Comparison of ENCODE assay signal across 1 cellular context in the genomic region with DNA sequence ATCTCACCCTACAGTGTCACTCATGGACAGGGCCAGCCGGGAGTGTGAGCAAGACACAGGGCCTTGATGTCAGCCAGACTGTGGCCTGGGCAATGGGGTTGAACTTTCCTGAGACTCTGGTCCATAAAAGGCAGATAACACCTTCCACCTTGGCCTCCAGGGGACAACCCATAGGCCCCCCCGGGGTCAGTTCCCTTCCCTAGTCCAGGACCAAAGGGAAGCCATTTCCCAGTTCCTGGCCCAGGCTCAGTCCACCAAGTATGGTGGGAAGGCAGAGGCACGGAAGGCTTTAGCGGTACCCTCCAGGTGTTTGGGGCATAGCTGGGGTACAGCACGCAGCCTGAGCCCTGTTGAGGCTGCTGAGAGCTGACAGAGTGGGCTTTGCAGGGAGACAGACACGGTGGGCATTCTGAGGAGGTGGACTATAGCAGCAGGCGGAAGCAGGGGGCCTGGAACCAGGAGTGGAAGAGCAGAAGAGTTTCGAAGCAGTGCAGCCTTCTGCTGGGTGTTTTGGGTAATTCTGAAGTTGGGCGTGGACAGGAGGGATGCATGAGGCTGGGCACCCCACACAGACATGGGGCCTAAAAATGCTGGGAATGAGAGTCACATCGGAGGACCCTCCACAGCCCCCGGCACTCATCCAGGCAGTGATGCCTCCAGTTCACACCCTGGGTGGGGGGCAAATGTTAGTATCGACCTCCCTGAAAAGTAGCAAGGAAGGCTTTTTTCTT.
TF ChIP-seq lines count a peak whose summit lies in the region.

No MANE protein-coding gene starts in this region.

TF ChIP-seq in K562, 482 proteins besides CTCF, POLR2A, EP300 and RAD21 (continued from another document and continues in another):
- TF ChIP-seq TAF15 (IDR thresholded peaks at IDR 0.05; ENCODE audit: low read depth, low read length) (no peak), ZNF398 (CRISPR knock-in tag; IDR thresholded peaks at IDR 0.05) (no peak), U2AF1 (optimal IDR thresholded peaks at IDR 0.05; ENCODE audit: low read depth, low read length) (no peak), TSC22D4 (tag; IDR thresholded peaks at IDR 0.05) (no peak), NR2C2 (CRISPR knock-in tag; IDR thresholded peaks at IDR 0.05) (no peak), NR2C2 (tag; IDR thresholded peaks at IDR 0.05) (peak; percentile 30; the same call in 1 of the 2 replicates), FOXJ2 (tag; IDR thresholded peaks at IDR 0.05) (no peak), EWSR1 (IDR thresholded peaks at IDR 0.05; ENCODE audit: borderline replicate concordance, low read depth, partially characterized antibody) (no peak), CBFA2T2 (conservative IDR thresholded peaks at IDR 0.05) (no peak), SMARCC2 (IDR thresholded peaks at IDR 0.05; ENCODE audit: low read depth) (no peak), TCF7 (IDR thresholded peaks at IDR 0.05; ENCODE audit: borderline replicate concordance) (no peak), SMAD4 (CRISPR knock-in tag; conservative IDR thresholded peaks at IDR 0.05) (peak; percentile 77; the same call in 1 of the 2 replicates), SAP30 (IDR thresholded peaks at IDR 0.05; ENCODE audit: borderline replicate concordance, insufficient read depth, low read depth, low read length, poor library complexity, severe bottlenecking) (no peak), DACH1 (IDR thresholded peaks at IDR 0.05; ENCODE audit: partially characterized antibody) (no peak), SRSF7 (optimal IDR thresholded peaks at IDR 0.05; ENCODE audit: low read depth, low read length) (no peak), ERF (CRISPR knock-in tag; IDR thresholded peaks at IDR 0.05) (no peak), CCAR2 (IDR thresholded peaks at IDR 0.05; ENCODE audit: low read depth, low read length) (no peak), TCF15 (CRISPR knock-in tag; IDR thresholded peaks at IDR 0.05) (no peak), U2AF2 (optimal IDR thresholded peaks at IDR 0.05; ENCODE audit: low read depth, low read length) (no peak), ZNF76 (CRISPR knock-in tag; IDR thresholded peaks at IDR 0.05; ENCODE audit: borderline replicate concordance) (no peak), CXXC5 (CRISPR knock-in tag; IDR thresholded peaks at IDR 0.05) (peak; percentile 52), FOXO4 (CRISPR knock-in tag; IDR thresholded peaks at IDR 0.05) (no peak), GTF2A2 (tag; IDR thresholded peaks at IDR 0.05) (0 out of 2 replicates have a peak, but pooled peaks have one; percentile 21), ZNF668 (CRISPR knock-in tag; IDR thresholded peaks at IDR 0.05) (no peak), NR2C1 (IDR thresholded peaks at IDR 0.05) (no peak), NR2C1 (tag; IDR thresholded peaks at IDR 0.05) (peak; percentile 56; the same call in 1 of the 2 replicates), ZNF445 (CRISPR knock-in tag; IDR thresholded peaks at IDR 0.05; ENCODE audit: low read depth) (no peak), ZNF696 (CRISPR knock-in tag; conservative IDR thresholded peaks at IDR 0.05) (no peak), KDM5B (IDR thresholded peaks at IDR 0.05; ENCODE audit: insufficient replicate concordance, low read depth, low read length) (no peak), SMARCE1 (IDR thresholded peaks at IDR 0.05) (no peak), ZFP1 (CRISPR knock-in tag; IDR thresholded peaks at IDR 0.05) (no peak), PTTG1 (tag; IDR thresholded peaks at IDR 0.05; ENCODE audit: low read depth) (peak; percentile 67), ZNF121 (CRISPR knock-in tag; conservative IDR thresholded peaks at IDR 0.05) (no peak), NELFE (IDR thresholded peaks at IDR 0.05; ENCODE audit: insufficient read depth, insufficient read length) (no peak)
- TF ChIP-seq, protein P1, sequence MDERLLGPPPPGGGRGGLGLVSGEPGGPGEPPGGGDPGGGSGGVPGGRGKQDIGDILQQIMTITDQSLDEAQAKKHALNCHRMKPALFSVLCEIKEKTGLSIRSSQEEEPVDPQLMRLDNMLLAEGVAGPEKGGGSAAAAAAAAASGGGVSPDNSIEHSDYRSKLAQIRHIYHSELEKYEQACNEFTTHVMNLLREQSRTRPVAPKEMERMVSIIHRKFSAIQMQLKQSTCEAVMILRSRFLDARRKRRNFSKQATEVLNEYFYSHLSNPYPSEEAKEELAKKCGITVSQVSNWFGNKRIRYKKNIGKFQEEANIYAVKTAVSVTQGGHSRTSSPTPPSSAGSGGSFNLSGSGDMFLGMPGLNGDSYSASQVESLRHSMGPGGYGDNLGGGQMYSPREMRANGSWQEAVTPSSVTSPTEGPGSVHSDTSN (CRISPR knock-in tag; IDR thresholded peaks at IDR 0.05; ENCODE audit: low read depth) = no peak
- TF ChIP-seq, protein P1 (tag; conservative IDR thresholded peaks at IDR 0.05; ENCODE audit: low read depth) = no peak
- TF ChIP-seq, protein P2, sequence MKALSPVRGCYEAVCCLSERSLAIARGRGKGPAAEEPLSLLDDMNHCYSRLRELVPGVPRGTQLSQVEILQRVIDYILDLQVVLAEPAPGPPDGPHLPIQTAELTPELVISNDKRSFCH (CRISPR knock-in tag; IDR thresholded peaks at IDR 0.05) = no peak
- TF ChIP-seq, protein P2 (tag; IDR thresholded peaks at IDR 0.05) = 0 out of 2 replicates have a peak, but pooled peaks have one; percentile 46
- TF ChIP-seq, protein P3, sequence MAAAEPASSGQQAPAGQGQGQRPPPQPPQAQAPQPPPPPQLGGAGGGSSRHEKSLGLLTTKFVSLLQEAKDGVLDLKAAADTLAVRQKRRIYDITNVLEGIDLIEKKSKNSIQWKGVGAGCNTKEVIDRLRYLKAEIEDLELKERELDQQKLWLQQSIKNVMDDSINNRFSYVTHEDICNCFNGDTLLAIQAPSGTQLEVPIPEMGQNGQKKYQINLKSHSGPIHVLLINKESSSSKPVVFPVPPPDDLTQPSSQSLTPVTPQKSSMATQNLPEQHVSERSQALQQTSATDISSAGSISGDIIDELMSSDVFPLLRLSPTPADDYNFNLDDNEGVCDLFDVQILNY (CRISPR knock-in tag; IDR thresholded peaks at IDR 0.05) = no peak
- TF ChIP-seq, protein P4, sequence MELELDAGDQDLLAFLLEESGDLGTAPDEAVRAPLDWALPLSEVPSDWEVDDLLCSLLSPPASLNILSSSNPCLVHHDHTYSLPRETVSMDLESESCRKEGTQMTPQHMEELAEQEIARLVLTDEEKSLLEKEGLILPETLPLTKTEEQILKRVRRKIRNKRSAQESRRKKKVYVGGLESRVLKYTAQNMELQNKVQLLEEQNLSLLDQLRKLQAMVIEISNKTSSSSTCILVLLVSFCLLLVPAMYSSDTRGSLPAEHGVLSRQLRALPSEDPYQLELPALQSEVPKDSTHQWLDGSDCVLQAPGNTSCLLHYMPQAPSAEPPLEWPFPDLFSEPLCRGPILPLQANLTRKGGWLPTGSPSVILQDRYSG (tag; conservative IDR thresholded peaks at IDR 0.05; ENCODE audit: low read depth) = 0 out of 2 replicates have a peak, but pooled peaks have one; percentile 34
- TF ChIP-seq, protein P5, sequence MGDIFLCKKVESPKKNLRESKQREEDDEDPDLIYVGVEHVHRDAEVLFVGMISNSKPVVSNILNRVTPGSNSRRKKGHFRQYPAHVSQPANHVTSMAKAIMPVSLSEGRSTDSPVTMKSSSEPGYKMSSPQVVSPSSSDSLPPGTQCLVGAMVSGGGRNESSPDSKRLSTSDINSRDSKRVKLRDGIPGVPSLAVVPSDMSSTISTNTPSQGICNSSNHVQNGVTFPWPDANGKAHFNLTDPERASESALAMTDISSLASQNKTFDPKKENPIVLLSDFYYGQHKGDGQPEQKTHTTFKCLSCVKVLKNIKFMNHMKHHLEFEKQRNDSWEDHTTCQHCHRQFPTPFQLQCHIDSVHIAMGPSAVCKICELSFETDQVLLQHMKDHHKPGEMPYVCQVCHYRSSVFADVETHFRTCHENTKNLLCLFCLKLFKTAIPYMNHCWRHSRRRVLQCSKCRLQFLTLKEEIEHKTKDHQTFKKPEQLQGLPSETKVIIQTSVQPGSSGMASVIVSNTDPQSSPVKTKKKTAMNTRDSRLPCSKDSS (IDR thresholded peaks at IDR 0.05; ENCODE audit: low read depth, partially characterized antibody) = no peak
- TF ChIP-seq, protein P6, sequence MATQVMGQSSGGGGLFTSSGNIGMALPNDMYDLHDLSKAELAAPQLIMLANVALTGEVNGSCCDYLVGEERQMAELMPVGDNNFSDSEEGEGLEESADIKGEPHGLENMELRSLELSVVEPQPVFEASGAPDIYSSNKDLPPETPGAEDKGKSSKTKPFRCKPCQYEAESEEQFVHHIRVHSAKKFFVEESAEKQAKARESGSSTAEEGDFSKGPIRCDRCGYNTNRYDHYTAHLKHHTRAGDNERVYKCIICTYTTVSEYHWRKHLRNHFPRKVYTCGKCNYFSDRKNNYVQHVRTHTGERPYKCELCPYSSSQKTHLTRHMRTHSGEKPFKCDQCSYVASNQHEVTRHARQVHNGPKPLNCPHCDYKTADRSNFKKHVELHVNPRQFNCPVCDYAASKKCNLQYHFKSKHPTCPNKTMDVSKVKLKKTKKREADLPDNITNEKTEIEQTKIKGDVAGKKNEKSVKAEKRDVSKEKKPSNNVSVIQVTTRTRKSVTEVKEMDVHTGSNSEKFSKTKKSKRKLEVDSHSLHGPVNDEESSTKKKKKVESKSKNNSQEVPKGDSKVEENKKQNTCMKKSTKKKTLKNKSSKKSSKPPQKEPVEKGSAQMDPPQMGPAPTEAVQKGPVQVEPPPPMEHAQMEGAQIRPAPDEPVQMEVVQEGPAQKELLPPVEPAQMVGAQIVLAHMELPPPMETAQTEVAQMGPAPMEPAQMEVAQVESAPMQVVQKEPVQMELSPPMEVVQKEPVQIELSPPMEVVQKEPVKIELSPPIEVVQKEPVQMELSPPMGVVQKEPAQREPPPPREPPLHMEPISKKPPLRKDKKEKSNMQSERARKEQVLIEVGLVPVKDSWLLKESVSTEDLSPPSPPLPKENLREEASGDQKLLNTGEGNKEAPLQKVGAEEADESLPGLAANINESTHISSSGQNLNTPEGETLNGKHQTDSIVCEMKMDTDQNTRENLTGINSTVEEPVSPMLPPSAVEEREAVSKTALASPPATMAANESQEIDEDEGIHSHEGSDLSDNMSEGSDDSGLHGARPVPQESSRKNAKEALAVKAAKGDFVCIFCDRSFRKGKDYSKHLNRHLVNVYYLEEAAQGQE (CRISPR knock-in tag; IDR thresholded peaks at IDR 0.05; ENCODE audit: low read depth) = no peak
- TF ChIP-seq, protein P7, sequence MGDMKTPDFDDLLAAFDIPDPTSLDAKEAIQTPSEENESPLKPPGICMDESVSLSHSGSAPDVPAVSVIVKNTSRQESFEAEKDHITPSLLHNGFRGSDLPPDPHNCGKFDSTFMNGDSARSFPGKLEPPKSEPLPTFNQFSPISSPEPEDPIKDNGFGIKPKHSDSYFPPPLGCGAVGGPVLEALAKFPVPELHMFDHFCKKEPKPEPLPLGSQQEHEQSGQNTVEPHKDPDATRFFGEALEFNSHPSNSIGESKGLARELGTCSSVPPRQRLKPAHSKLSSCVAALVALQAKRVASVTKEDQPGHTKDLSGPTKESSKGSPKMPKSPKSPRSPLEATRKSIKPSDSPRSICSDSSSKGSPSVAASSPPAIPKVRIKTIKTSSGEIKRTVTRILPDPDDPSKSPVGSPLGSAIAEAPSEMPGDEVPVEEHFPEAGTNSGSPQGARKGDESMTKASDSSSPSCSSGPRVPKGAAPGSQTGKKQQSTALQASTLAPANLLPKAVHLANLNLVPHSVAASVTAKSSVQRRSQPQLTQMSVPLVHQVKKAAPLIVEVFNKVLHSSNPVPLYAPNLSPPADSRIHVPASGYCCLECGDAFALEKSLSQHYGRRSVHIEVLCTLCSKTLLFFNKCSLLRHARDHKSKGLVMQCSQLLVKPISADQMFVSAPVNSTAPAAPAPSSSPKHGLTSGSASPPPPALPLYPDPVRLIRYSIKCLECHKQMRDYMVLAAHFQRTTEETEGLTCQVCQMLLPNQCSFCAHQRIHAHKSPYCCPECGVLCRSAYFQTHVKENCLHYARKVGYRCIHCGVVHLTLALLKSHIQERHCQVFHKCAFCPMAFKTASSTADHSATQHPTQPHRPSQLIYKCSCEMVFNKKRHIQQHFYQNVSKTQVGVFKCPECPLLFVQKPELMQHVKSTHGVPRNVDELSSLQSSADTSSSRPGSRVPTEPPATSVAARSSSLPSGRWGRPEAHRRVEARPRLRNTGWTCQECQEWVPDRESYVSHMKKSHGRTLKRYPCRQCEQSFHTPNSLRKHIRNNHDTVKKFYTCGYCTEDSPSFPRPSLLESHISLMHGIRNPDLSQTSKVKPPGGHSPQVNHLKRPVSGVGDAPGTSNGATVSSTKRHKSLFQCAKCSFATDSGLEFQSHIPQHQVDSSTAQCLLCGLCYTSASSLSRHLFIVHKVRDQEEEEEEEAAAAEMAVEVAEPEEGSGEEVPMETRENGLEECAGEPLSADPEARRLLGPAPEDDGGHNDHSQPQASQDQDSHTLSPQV (IDR thresholded peaks at IDR 0.05) = peak; percentile 92
